Comparison of ENCODE assay signal across 1 cellular context in genomic region chrX:103666202-103667107, GRCh38.
TF ChIP-seq lines count a peak whose summit lies in the region.

No MANE protein-coding gene starts in this region.

TF ChIP-seq in SK-N-SH, 30 proteins besides CTCF, POLR2A, EP300 and RAD21:
- TF ChIP-seq EZH2phosphoT487 (IDR thresholded peaks at IDR 0.05; ENCODE audit: borderline replicate concordance, low read depth), result no peak
- TF ChIP-seq GATA2 (CRISPR knock-in tag; IDR thresholded peaks at IDR 0.05), result peak; percentile 52
